Comparison of ENCODE assay signal across 17 cellular contexts in the genomic region with DNA sequence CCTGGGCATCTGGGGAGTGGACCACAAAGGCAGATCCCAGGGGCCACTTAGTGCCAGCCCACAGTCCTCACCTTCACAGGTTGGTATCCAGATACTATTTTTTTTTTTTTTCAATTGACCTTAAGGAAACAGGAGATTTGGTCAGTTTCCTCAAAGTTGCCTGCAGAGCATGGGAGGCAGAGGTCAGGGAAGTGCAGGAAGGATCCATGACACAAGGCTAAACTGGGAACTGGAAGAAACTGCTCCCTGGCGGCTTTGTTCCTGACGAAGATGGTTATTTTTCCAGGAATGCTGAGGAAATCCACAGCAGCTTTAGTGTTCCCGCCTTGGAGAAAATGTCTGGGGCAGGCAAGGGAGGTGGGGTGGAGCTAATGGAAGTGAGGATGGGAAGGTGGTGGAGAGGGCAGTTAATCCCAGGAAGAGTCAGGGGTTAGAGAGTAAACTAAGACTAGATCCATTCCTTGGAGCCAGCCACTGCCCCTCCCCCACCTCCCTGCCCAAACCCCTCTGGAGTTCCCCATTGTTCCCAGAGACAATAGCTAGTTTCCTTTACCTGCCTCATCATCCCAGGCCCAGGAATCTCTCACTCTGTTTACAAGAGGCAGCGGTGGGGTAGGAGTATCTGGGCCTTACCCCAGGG. TPM values are rescaled to one million over a fixed set of nuclear protein-coding genes. Genes with fewer than 3 reads are reported as not detected.
A peak's percentile ranks its signal among the peaks of the same experiment; 100 is the strongest.
DNase-seq lines count a peak whose midpoint lies in the region; ATAC-seq and TF ChIP-seq lines count a peak whose summit lies in the region.
"Had no signal": no experiment of that assay in that cellular context is flagged by ENCODE, and none has a peak within 500 bp of the region (broad histone marks: within the 10 kb centered on the region; RNA-seq: fewer than 3 reads in every experiment).

No MANE protein-coding gene starts in this region.

- TF ChIP-seq CTCF in esophagus squamous epithelium (IDR thresholded peaks at IDR 0.05) (no peak), liver (IDR thresholded peaks at IDR 0.05; ENCODE audit: low read depth, low read length, missing input control) (no peak), uterus (IDR thresholded peaks at IDR 0.05) (no peak)

- H3K4me3 ChIP-seq in esophagus squamous epithelium, result no peak overlapping the region
- no peak overlapping the region for H3K4me3 ChIP-seq in liver (ENCODE audit: low read depth in 1 of 3, low read length in 3 of 3)
- H3K4me3 ChIP-seq in uterus, result no peak overlapping the region
- H3K4me3 ChIP-seq: upper lobe of left lung had no signal

- TF ChIP-seq POLR2A in esophagus squamous epithelium (IDR thresholded peaks at IDR 0.05) (no peak), uterus (IDR thresholded peaks at IDR 0.05) (no peak)

- H3K9me3 ChIP-seq in esophagus squamous epithelium (no peaks in the 10 kb centered on the region), liver (ENCODE audit: control insufficient read depth in 4 of 4, low read length in 3 of 4) (no peaks in the 10 kb centered on the region), uterus (no peaks in the 10 kb centered on the region)
- H3K9me3 ChIP-seq: upper lobe of left lung had no signal

- WGBS in esophagus squamous epithelium, 2 donors, result 80 to 91% methylated on average over 4 of the region's 4 CpGs
- WGBS in liver, result 81% methylated on average over 4 of the region's 4 CpGs

- H3K4me1 ChIP-seq in esophagus squamous epithelium, result peaks cover 20 to 53% (median 23%) of the 10 kb centered on the region in 3 donors
- no peaks in the 10 kb centered on the region for H3K4me1 ChIP-seq in liver (ENCODE audit: control insufficient read depth in 4 of 4, insufficient read depth in 4 of 4, low read length in 3 of 4)
- no peaks in the 10 kb centered on the region for H3K4me1 ChIP-seq in uterus
- H3K4me1 ChIP-seq: upper lobe of left lung had no signal

- peak; percentile 72 for DNase-seq in cardiac septum (ENCODE audit: low spot score)
- DNase-seq in Right ventricle myocardium superior, result no peak
- DNase-seq in esophagus squamous epithelium (lab: John Stamatoyannopoulos, UW), result no peak
- no peak for DNase-seq in uterus
- DNase-seq in substantia nigra (lab: John Stamatoyannopoulos, UW), result no peak
- no peak for DNase-seq in NCI-H345 (lab: John Stamatoyannopoulos, UW)
- DNase-seq: activated CD4-positive, CD25-positive, alpha-beta regulatory T cell treated with anti-CD3 and anti-CD28 coated beads, Interleukin-2, amount 50 U/mL, for 72 hours; activated naive CD4-positive, alpha-beta T cell treated with Interleukin-2 at 50 U/mL for 16 hours; EL; KG1; NCI-H1105; T-helper 2 cell; upper lobe of left lung had no signal

- H3K27ac ChIP-seq in esophagus squamous epithelium (peak overlapping the region; percentile 27 to 91 (median 86)), liver (ENCODE audit: low read depth in 1 of 2, low read length in 2 of 2) (no peak overlapping the region), uterus (peak overlapping the region; percentile 7 to 52), substantia nigra (ENCODE audit: low read depth, low read length, poor library complexity, severe bottlenecking) (no peak overlapping the region)
- H3K27ac ChIP-seq: upper lobe of left lung had no signal

- H3K27me3 ChIP-seq in esophagus squamous epithelium (no peaks in the 10 kb centered on the region), liver (ENCODE audit: control insufficient read depth in 4 of 4, insufficient read depth in 4 of 4, low read length in 3 of 4) (no peaks in the 10 kb centered on the region), uterus (no peaks in the 10 kb centered on the region)
- H3K27me3 ChIP-seq: upper lobe of left lung had no signal

- H3K36me3 ChIP-seq in esophagus squamous epithelium (no peaks in the 10 kb centered on the region), liver (ENCODE audit: control insufficient read depth in 4 of 4, insufficient read depth in 3 of 4, low read depth in 1 of 4, low read length in 3 of 4) (no peaks in the 10 kb centered on the region), uterus (no peaks in the 10 kb centered on the region)
- H3K36me3 ChIP-seq: upper lobe of left lung had no signal

- no peak for ATAC-seq in Right ventricle myocardium superior (ENCODE audit: poor library complexity)
- ATAC-seq in HG02852 (IDR thresholded peaks at IDR 0.05; ENCODE audit: unreplicated experiment), result no peak
- ATAC-seq: stimulated activated effector memory CD8-positive, alpha-beta T cell treated with anti-CD3 and anti-CD28 coated beads, Interleukin-12 subunit alpha, Interleukin-12 subunit beta, amount 100 ng/mL, for 72 hours had no signal

- TF ChIP-seq RAD21 in liver (IDR thresholded peaks at IDR 0.05), result no peak

- H3K9ac ChIP-seq in liver (ENCODE audit: low read depth in 1 of 2, low read length in 2 of 2), result no peak overlapping the region

- intact Hi-C loops in cardiac septum (cut with DNase I), result no loop called here
- intact Hi-C loops in Right ventricle myocardium superior (cut with DNase I), result no loop called here
- intact Hi-C loops in esophagus squamous epithelium (cut with DNase I), result no loop called here
- intact Hi-C loops in uterus (cut with DNase I; ENCODE audit: low total_unique reads), result no loop called here

TF ChIP-seq in liver, 16 proteins besides CTCF, POLR2A, EP300 and RAD21:
- TF ChIP-seq HNF4G (IDR thresholded peaks at IDR 0.05) (no peak), NR2F2 (IDR thresholded peaks at IDR 0.05) (peak; percentile 67), GABPA (IDR thresholded peaks at IDR 0.05 in 1 of 2, conservative IDR thresholded peaks at IDR 0.05 in 1 of 2) (no peak)

RNA-seq across cellular contexts. Expression of gene MYMX, which starts 14.3 kb away (rescaled TPM):
- total RNA-seq in cardiac septum (0.30 TPM), Right ventricle myocardium superior (0.56 TPM), esophagus squamous epithelium (not detected), liver (not detected), uterus (not detected)
- under 1 TPM in 1 of 2 donors, not detected in 1; 0.14 TPM for polyA plus RNA-seq in liver
- polyA plus RNA-seq: CD14-positive monocyte had no signal

RNA-seq across cellular contexts. Expression of gene SLC29A1, which starts 20.9 kb away (rescaled TPM):
- total RNA-seq in cardiac septum, result 105 TPM
- total RNA-seq in Right ventricle myocardium superior, result 181 TPM
- 10 to 100 TPM; 12.7 to 24.8 (median 22.3) TPM for total RNA-seq in esophagus squamous epithelium
- 10 to 100 TPM; 15.8 to 67.2 TPM for total RNA-seq in liver
- 10 to 100 TPM; 15.1 to 17.5 TPM for polyA plus RNA-seq in liver
- 100 to 1,000 TPM in 2 of 4 donors, 10 to 100 TPM in 2; 29.9 to 150 (median 95.1) TPM for total RNA-seq in uterus

RNA-seq across cellular contexts. Expression of gene CAPN11, which starts 43.8 kb away (rescaled TPM):
- 0.78 TPM for total RNA-seq in cardiac septum
- total RNA-seq in Right ventricle myocardium superior, result 0.43 TPM
- total RNA-seq in esophagus squamous epithelium, result under 1 TPM in 2 of 4 donors, not detected in 2; 0.57 to 1.00 TPM
- under 1 TPM; 0.08 to 0.19 TPM for total RNA-seq in liver
- under 1 TPM in 1 of 2 donors, not detected in 1; 0.09 TPM for polyA plus RNA-seq in liver
- 1 to 10 TPM in 1 of 4 donors, not detected in 3; 1.5 TPM for total RNA-seq in uterus
- polyA plus RNA-seq: CD14-positive monocyte had no signal

RNA-seq across cellular contexts. Expression of gene HSP90AB1, which starts 44.4 kb away (rescaled TPM):
- total RNA-seq in cardiac septum (873 TPM), Right ventricle myocardium superior (853 TPM), esophagus squamous epithelium (100 to 1,000 TPM; 433 to 696 (median 601) TPM), liver (100 to 1,000 TPM; 170 to 281 TPM), uterus (100 to 1,000 TPM; 336 to 897 (median 564) TPM)
- 100 to 1,000 TPM; 129 to 235 TPM for polyA plus RNA-seq in liver

RNA-seq across cellular contexts. Expression of gene SLC35B2, which starts 54.9 kb away (rescaled TPM):
- total RNA-seq in cardiac septum (23.2 TPM), Right ventricle myocardium superior (19.4 TPM), esophagus squamous epithelium (10 to 100 TPM in 3 of 4 donors, 1 to 10 TPM in 1; 9.7 to 34.4 (median 21.2) TPM), liver (10 to 100 TPM; 19.8 to 22.4 TPM), uterus (10 to 100 TPM in 3 of 4 donors, 1 to 10 TPM in 1; 5.9 to 39.5 (median 28.5) TPM)
- 10 to 100 TPM; 18.9 to 27.0 TPM for polyA plus RNA-seq in liver

Comparison
In these comparisons a context has a peak if more than half of its experiments do, and no peak if none do; other contexts are left out.
1. H3K27ac ChIP-seq: peak in esophagus squamous epithelium (4 of 4) and uterus (2 of 2); none in liver (0 of 2) and substantia nigra (single experiment).